In genomic region chr11:65422104-65422632, GRCh38 we compare ENCODE assay signal across 8 cellular contexts. TPM values are rescaled to one million over a fixed set of nuclear protein-coding genes. Genes with fewer than 3 reads are reported as not detected.
DNase-seq lines count a peak whose midpoint lies in the region; ATAC-seq and TF ChIP-seq lines count a peak whose summit lies in the region.

No MANE protein-coding gene starts in this region.

- DNase-seq in Jurkat, Clone E6-1 (ENCODE audit: low read depth, low spot score) = peak; percentile 92
- DNase-seq in SJSA1 (ENCODE audit: low read depth in 1 of 2, low spot score in 2 of 2) (peak; percentile 99 to 100), foreskin melanocyte (peak; percentile 93), stomach (peak; percentile 99)
- DNase-seq in activated naive CD4-positive, alpha-beta T cell treated with Interleukin-2 at 50 U/mL for 16 hours = peak; percentile 94

- H2AFZ ChIP-seq in neuron (ENCODE audit: low read depth, low read length) = no peak overlapping the region

- peak overlapping the region; percentile 78 for H3K4me3 ChIP-seq in Jurkat, Clone E6-1 (ENCODE audit: low read length)
- H3K4me3 ChIP-seq in SJSA1 = peak overlapping the region; percentile 44
- H3K4me3 ChIP-seq in neuron (ENCODE audit: low read length) = peak overlapping the region; percentile 94
- H3K4me3 ChIP-seq in stomach = peak overlapping the region; percentile 81 to 92 (median 86)

- WGBS in stomach, 5 donors = 0 to 1% (median 0%) methylated on average over 3 to 54 of the region's 54 CpGs

- H3K9me3 ChIP-seq in SJSA1 (replicated peaks) (no peaks in the 10 kb centered on the region; the same call in 1 of the 2 replicates), neuron (ENCODE audit: low read length) (no peaks in the 10 kb centered on the region), stomach (no peaks in the 10 kb centered on the region)

- TF ChIP-seq EP300 in stomach (IDR thresholded peaks at IDR 0.05) = peak; percentile 93

- intact Hi-C loops in stomach (cut with DNase I; ENCODE audit: low total_unique reads) = no loop called here

- peaks cover 30% of the 10 kb centered on the region for H3K36me3 ChIP-seq in SJSA1
- H3K36me3 ChIP-seq in neuron (ENCODE audit: insufficient read depth, low read length) = peaks cover 17% of the 10 kb centered on the region
- peaks cover 16 to 42% (median 19%) of the 10 kb centered on the region in 4 donors for H3K36me3 ChIP-seq in stomach

- peak; percentile 22 for ATAC-seq in GM18505 (IDR thresholded peaks at IDR 0.05; ENCODE audit: unreplicated experiment)

- peak; percentile 58 for TF ChIP-seq POLR2A in GM18505 (IDR thresholded peaks at IDR 0.05; ENCODE audit: borderline replicate concordance, extremely low read depth, insufficient read depth, insufficient read length)
- TF ChIP-seq POLR2A in stomach (IDR thresholded peaks at IDR 0.05) = peak in 2 of 4 donors; percentile 40 to 42

- peak overlapping the region; percentile 100 for H3K27ac ChIP-seq in 22Rv1
- peak overlapping the region; percentile 99 for H3K27ac ChIP-seq in SJSA1
- H3K27ac ChIP-seq in stomach = peak overlapping the region; percentile 98 to 100 (median 99)

- TF ChIP-seq CTCF in 22Rv1 (IDR thresholded peaks at IDR 0.05) (0 out of 2 replicates have a peak, but pooled peaks have one; percentile 6), stomach (IDR thresholded peaks at IDR 0.05) (no peak)

- H3K4me1 ChIP-seq in SJSA1 (replicated peaks) = peaks cover 98% of the 10 kb centered on the region
- peaks cover 45% of the 10 kb centered on the region for H3K4me1 ChIP-seq in neuron (ENCODE audit: insufficient read depth, low read length)
- peaks cover 28 to 57% (median 49%) of the 10 kb centered on the region in 4 donors for H3K4me1 ChIP-seq in stomach

- H3K27me3 ChIP-seq in SJSA1 (replicated peaks) (no peaks in the 10 kb centered on the region; the same call in 1 of the 2 replicates), neuron (ENCODE audit: insufficient read depth, low read length) (no peaks in the 10 kb centered on the region), stomach (no peaks in the 10 kb centered on the region)

RNA-seq across cellular contexts. Expression of gene NEAT1, which starts 0.4 kb away (rescaled TPM):
- 25.7 TPM for polyA plus RNA-seq in Jurkat, Clone E6-1 (2012; ENCODE audit: insufficient read depth, insufficient read length)
- 6.9 and 12.1 TPM in 2 replicates for total RNA-seq in SJSA1 (2014; rRNA removed; shearing (Covaris generic))
- 1,000 to 10,000 TPM in 2 of 5 donors, 100 to 1,000 TPM in 3; 253 to 2,124 (median 789) TPM for total RNA-seq in stomach
- 1,000 to 10,000 TPM in 1 of 3 donors, 100 to 1,000 TPM in 2; 131 to 1,368 (median 157) TPM for polyA plus RNA-seq in stomach

RNA-seq across cellular contexts. Expression of gene FRMD8, which starts 35.7 kb away (rescaled TPM):
- 13.4 TPM for polyA plus RNA-seq in Jurkat, Clone E6-1 (2012; ENCODE audit: insufficient read depth, insufficient read length)
- 90.2 and 125 TPM in 2 replicates for total RNA-seq in SJSA1 (2014; rRNA removed; shearing (Covaris generic))
- 100 to 1,000 TPM in 3 of 5 donors, 10 to 100 TPM in 1, 1 to 10 TPM in 1; 9.3 to 340 (median 114) TPM for total RNA-seq in stomach
- polyA plus RNA-seq in stomach = 10 to 100 TPM; 11.8 to 16.3 (median 13.6) TPM

RNA-seq across cellular contexts. Expression of gene SLC25A45, which starts 39.7 kb away (rescaled TPM):
- polyA plus RNA-seq in Jurkat, Clone E6-1 (2012; ENCODE audit: insufficient read depth, insufficient read length) = 10.5 TPM
- total RNA-seq in SJSA1 (2014; rRNA removed; shearing (Covaris generic)) = 3.1 and 5.3 TPM in 2 replicates
- total RNA-seq in stomach = 100 to 1,000 TPM in 1 of 5 donors, 1 to 10 TPM in 4; 1.2 to 101 (median 2.4) TPM
- 1 to 10 TPM; 1.9 to 3.8 (median 3.1) TPM for polyA plus RNA-seq in stomach

Comparison
In these comparisons a context has a peak if more than half of its experiments do, and no peak if none do; other contexts are left out.
1. Peak in every context shown above with its lines: DNase-seq, ATAC-seq, H3K4me3 ChIP-seq and H3K27ac ChIP-seq.
2. H3K4me3 ChIP-seq: peak in every context shown above with its lines; median percentile 94 in neuron; 86 in stomach; 78 in Jurkat, Clone E6-1; 44 in SJSA1.
3. RNA of gene NEAT1, which starts 0.4 kb away (total RNA-seq): 253 to 2,124 TPM in stomach; 6.9 to 12.1 TPM in SJSA1; every median in the first group is over 10 times any median in the second.